ENCODE assay signal across 1 cellular context in genomic region chr7:87933605-87933952, GRCh38.
TF ChIP-seq lines count a peak whose summit lies in the region.

No MANE protein-coding gene starts in this region.

TF ChIP-seq in A549, 52 proteins besides CTCF, POLR2A, EP300 and RAD21 (continued from another document):
- TF ChIP-seq HMGXB4 (CRISPR knock-in tag; IDR thresholded peaks at IDR 0.05; ENCODE audit: borderline replicate concordance) (no peak), ZC3H11A (IDR thresholded peaks at IDR 0.05) (no peak), ELK1 (IDR thresholded peaks at IDR 0.05; ENCODE audit: low read depth, low read length) (no peak), SREBF2 (IDR thresholded peaks at IDR 0.05) (no peak), POLR2AphosphoS2 (conservative IDR thresholded peaks at IDR 0.05; ENCODE audit: low read length) (no peak), MAX (IDR thresholded peaks at IDR 0.05) (no peak), CEBPB (IDR thresholded peaks at IDR 0.05) (no peak), ESRRA (IDR thresholded peaks at IDR 0.05; ENCODE audit: borderline replicate concordance, low read length) (no peak), CHD4 (IDR thresholded peaks at IDR 0.05; ENCODE audit: borderline replicate concordance) (no peak), MAFK (IDR thresholded peaks at IDR 0.05; ENCODE audit: partially characterized antibody) (no peak), RNF2 (IDR thresholded peaks at IDR 0.05; ENCODE audit: borderline replicate concordance, low read depth) (no peak), ZFP36 (IDR thresholded peaks at IDR 0.05; ENCODE audit: borderline replicate concordance, partially characterized antibody) (no peak), BHLHE40 (IDR thresholded peaks at IDR 0.05; ENCODE audit: low read depth, low read length) (no peak), NFE2L2 (conservative IDR thresholded peaks at IDR 0.05; ENCODE audit: low read length) (no peak), CHD2 (IDR thresholded peaks at IDR 0.05; ENCODE audit: low read length, partially characterized antibody) (no peak), HDAC2 (IDR thresholded peaks at IDR 0.05) (no peak)
